In the genomic region with DNA sequence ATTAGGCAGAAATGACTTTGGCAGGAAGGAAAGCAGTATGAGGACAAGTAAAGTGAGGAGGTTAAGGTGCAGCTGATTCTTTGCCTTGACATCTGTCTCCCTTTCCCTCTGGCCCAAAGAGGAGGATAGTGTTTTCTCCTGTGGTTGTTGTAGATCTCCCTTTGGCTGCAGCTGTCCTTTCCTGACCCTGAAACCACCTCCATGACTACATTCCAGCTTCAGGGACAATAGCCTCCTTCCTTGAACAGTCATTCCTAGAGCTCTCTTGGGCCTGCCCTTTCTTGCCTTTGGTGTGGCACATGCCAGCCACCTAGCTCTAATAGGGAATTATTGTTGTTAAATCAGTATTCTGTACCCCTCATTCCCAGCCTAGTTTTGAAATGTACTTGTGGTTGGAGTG, we compare ENCODE assay signal across 20 cellular contexts. TPM values are rescaled to one million over a fixed set of nuclear protein-coding genes. Genes with fewer than 3 reads are reported as not detected.
DNase-seq lines count a peak whose midpoint lies in the region; ATAC-seq and TF ChIP-seq lines count a peak whose summit lies in the region.
"Had no signal": no experiment of that assay in that cellular context is flagged by ENCODE, and none has a peak within 500 bp of the region (broad histone marks: within the 10 kb centered on the region; RNA-seq: fewer than 3 reads in every experiment).

No MANE protein-coding gene starts in this region.

- no peaks in the 10 kb centered on the region for H3K9me3 Mint-ChIP-seq in memory B cell
- H3K9me3 Mint-ChIP-seq: activated CD8-positive, alpha-beta T cell treated with anti-CD3 and anti-CD28 coated beads for 36 hours; IgD-negative memory B cell; naive thymus-derived CD4-positive, alpha-beta T cell had no signal

- no peaks in the 10 kb centered on the region for H3K4me1 ChIP-seq in HEK293 (ENCODE audit: control insufficient read depth, insufficient read depth, low read length)
- H3K4me1 ChIP-seq: testis had no signal

- no peak for TF ChIP-seq CTCF in HEK293 (tag by site-specific recombination; IDR thresholded peaks at IDR 0.05)
- no peak for TF ChIP-seq CTCF in omental fat pad (IDR thresholded peaks at IDR 0.05)

- CTCF ChIA-PET in HEK293 (lab: Yijun Ruan, JAX): interaction anchor here (0.5 kb wide), 1 partner anchor 33 kb away, joined by 4 read pairs; no protein-coding TSS in a partner anchor

- H3K27me3 Mint-ChIP-seq in memory B cell: no peaks in the 10 kb centered on the region
- H3K27me3 Mint-ChIP-seq: activated CD8-positive, alpha-beta T cell treated with anti-CD3 and anti-CD28 coated beads for 36 hours; IgD-negative memory B cell; naive thymus-derived CD4-positive, alpha-beta T cell had no signal

- no peaks in the 10 kb centered on the region for H3K9me3 ChIP-seq in HEK293 (ENCODE audit: control insufficient read depth, insufficient read depth, low read depth, low read length)
- H3K9me3 ChIP-seq: right atrium auricular region, testis had no signal

- peaks cover 11% of the 10 kb centered on the region for H3K4me1 Mint-ChIP-seq in memory B cell

- peak; percentile 12 for DNase-seq in AG08396 (ENCODE audit: low spot score)
- DNase-seq in astrocyte of the hippocampus (ENCODE audit: low read depth, low spot score): peak; percentile 40
- no peak for DNase-seq in memory B cell (ENCODE audit: low spot score in 2 of 2)
- no peak for DNase-seq in activated naive CD4-positive, alpha-beta T cell treated with anti-CD3 and anti-CD28 coated beads, Interleukin-2, amount 50 U/mL, for 16 hours
- DNase-seq in HuH-7 (ENCODE audit: low spot score): no peak
- no peak for DNase-seq in omental fat pad (ENCODE audit: low spot score)
- DNase-seq: ACHN; activated CD8-positive, alpha-beta T cell treated with anti-CD3 and anti-CD28 coated beads for 36 hours; anterior cingulate cortex; Calu3; cortex of kidney; left ventricle myocardium superior; naive thymus-derived CD4-positive, alpha-beta T cell; NCI-H1048; stimulated activated CD4-positive, alpha-beta T cell treated with anti-CD3 and anti-CD28 coated beads, Interleukin-2, amount 100 ng/mL, for 24 hours; testis had no signal

- peaks cover 5 to 14% of the 10 kb centered on the region in 2 experiments; a peak in 2 of 3 replicates for H3K36me3 ChIP-seq in HEK293 (ENCODE audit: control insufficient read depth in 2 of 2, insufficient read depth in 1 of 2, low read length in 2 of 2)
- H3K36me3 ChIP-seq: right atrium auricular region had no signal

- peak overlapping the region; percentile 39 for H3K27ac Mint-ChIP-seq in memory B cell
- H3K27ac Mint-ChIP-seq: activated CD8-positive, alpha-beta T cell treated with anti-CD3 and anti-CD28 coated beads for 36 hours; IgD-negative memory B cell had no signal

- H3K4me3 Mint-ChIP-seq in memory B cell: no peak overlapping the region
- H3K4me3 Mint-ChIP-seq: activated CD8-positive, alpha-beta T cell treated with anti-CD3 and anti-CD28 coated beads for 36 hours; IgD-negative memory B cell; naive thymus-derived CD4-positive, alpha-beta T cell had no signal

- POLR2A ChIA-PET in HEK293 (lab: Yijun Ruan, JAX): no interaction called here

- ATAC-seq in memory B cell (ENCODE audit: low read depth) (no peak), HG03439 (IDR thresholded peaks at IDR 0.05; ENCODE audit: unreplicated experiment) (no peak), omental fat pad (ENCODE audit: low FRiP score) (no peak)
- ATAC-seq: activated CD8-positive, alpha-beta T cell treated with anti-CD3 and anti-CD28 coated beads for 36 hours; left ventricle myocardium superior; naive thymus-derived CD4-positive, alpha-beta T cell had no signal

- H3K4me3 ChIP-seq in HEK293 (ENCODE audit: low read depth, low read length): no peak overlapping the region
- H3K4me3 ChIP-seq: right atrium auricular region, testis had no signal

- no peak overlapping the region for H3K27ac ChIP-seq in HEK293 (ENCODE audit: extremely low read depth, low read depth, low read length)
- H3K27ac ChIP-seq: right atrium auricular region, testis had no signal

- H3K36me3 Mint-ChIP-seq in memory B cell: peaks cover 19% of the 10 kb centered on the region

TF ChIP-seq in HEK293, 187 proteins besides CTCF, POLR2A, EP300 and RAD21:
- TF ChIP-seq HOXD13 (CRISPR knock-in tag; IDR thresholded peaks at IDR 0.05; ENCODE audit: borderline replicate concordance) (no peak), ZIC2 (tag by site-specific recombination; IDR thresholded peaks at IDR 0.05) (no peak), ZNF335 (tag by site-specific recombination; conservative IDR thresholded peaks at IDR 0.05) (0 out of 2 replicates have a peak, but pooled peaks have one; percentile 4), ZNF530 (tag by site-specific recombination; IDR thresholded peaks at IDR 0.05; ENCODE audit: low read depth) (no peak), OVOL3 (tag by site-specific recombination; IDR thresholded peaks at IDR 0.05) (no peak), PRDM1 (tag by site-specific recombination; IDR thresholded peaks at IDR 0.05) (0 out of 2 replicates have a peak, but pooled peaks have one; percentile 16)

RNA-seq across cellular contexts. Expression of gene ZMYM1, which starts 6.2 kb away (rescaled TPM):
- total RNA-seq in omental fat pad: 10 to 100 TPM in 1 of 4 donors, 1 to 10 TPM in 3; 3.7 to 23.3 (median 6.9) TPM

RNA-seq across cellular contexts. Expression of gene ZMYM6, which starts 53.7 kb away (rescaled TPM):
- 10 to 100 TPM in 3 of 4 donors, 1 to 10 TPM in 1; 8.0 to 21.4 (median 12.8) TPM for total RNA-seq in omental fat pad

Comparison
In these comparisons a context has a peak if more than half of its experiments do, and no peak if none do; other contexts are left out.
1. DNase-seq: peak in AG08396 (single experiment) and astrocyte of the hippocampus (single experiment); none in memory B cell (0 of 2), activated naive CD4-positive, alpha-beta T cell treated with anti-CD3 and anti-CD28 coated beads, Interleukin-2, amount 50 U/mL, for 16 hours (single experiment), HuH-7 (single experiment) and omental fat pad (single experiment).